ENCODE assay signal across 8 cellular contexts in genomic region chr4:94758700-94759399, GRCh38. TPM values are rescaled to one million over a fixed set of nuclear protein-coding genes. Genes with fewer than 3 reads are reported as not detected.
DNase-seq lines count a peak whose midpoint lies in the region; ATAC-seq, FAIRE-seq and TF ChIP-seq lines count a peak whose summit lies in the region.

No MANE protein-coding gene starts in this region.

- no peak overlapping the region; the same call in 1 of the 2 replicates for H2BK15ac ChIP-seq in H1 (ENCODE audit: low read length)

- H3K4me3 ChIP-seq in A673 (ENCODE audit: low read depth, low read length, poor library complexity, severe bottlenecking) (peak overlapping the region; percentile 58), Loucy (ENCODE audit: low read length, poor library complexity, severe bottlenecking) (no peak overlapping the region), H1 (ENCODE audit: extremely low read depth in 1 of 4, insufficient read depth in 2 of 4, low read depth in 3 of 4, low read length in 4 of 4) (peak overlapping the region; percentile 50 to 66 (median 59)), muscle layer of duodenum (ENCODE audit: low read depth in 1 of 2, low read length in 2 of 2) (peak overlapping the region; percentile 55 to 62)
- H3K4me3 ChIP-seq in effector memory CD4-positive, alpha-beta T cell (ENCODE audit: insufficient read depth, low read depth, low read length, poor library complexity, severe bottlenecking): no peak overlapping the region

- H3K9ac ChIP-seq in Loucy (ENCODE audit: low read depth, low read length, poor library complexity, severe bottlenecking): no peak overlapping the region
- H3K9ac ChIP-seq in H1 (replicated peaks in 1 of 4; ENCODE audit: extremely low read depth in 1 of 4, low read depth in 3 of 4, low read length in 3 of 4): peak overlapping the region in 3 of 4 experiments; percentile 15 to 38 (median 30); a peak in 4 of 7 replicates

- no peak overlapping the region for H3K56ac ChIP-seq in H1 (replicated peaks; ENCODE audit: insufficient read length, low read depth, low read length)

- H4K20me1 ChIP-seq in Loucy (ENCODE audit: insufficient read depth, low read length, poor library complexity, severe bottlenecking) (no peaks in the 10 kb centered on the region), H1 (replicated peaks in 1 of 2; ENCODE audit: control insufficient read depth in 1 of 2, insufficient read depth in 2 of 2, low read length in 2 of 2) (no peaks in the 10 kb centered on the region)

- no peak for TF ChIP-seq POLR2A in H1 (IDR thresholded peaks at IDR 0.05; ENCODE audit: control extremely low read depth in 1 of 2, low read depth in 2 of 2, low read length in 2 of 2)

- H3K27me3 ChIP-seq in A673 (replicated peaks; ENCODE audit: insufficient read depth, low read depth, low read length, poor library complexity): no peaks in the 10 kb centered on the region
- H3K27me3 ChIP-seq in Loucy (ENCODE audit: insufficient read depth, low read length, poor library complexity, severe bottlenecking): peaks cover 35% of the 10 kb centered on the region
- H3K27me3 ChIP-seq in H1 (replicated peaks in 1 of 4; ENCODE audit: control insufficient read depth in 3 of 4, extremely low read depth in 1 of 4, insufficient read depth in 3 of 4, low read length in 3 of 4): peaks cover 1 to 45% (median 22%) of the 10 kb centered on the region in 4 experiments
- H3K27me3 ChIP-seq in muscle layer of duodenum (ENCODE audit: low read depth, low read length): peaks cover 16% of the 10 kb centered on the region
- H3K27me3 ChIP-seq in effector memory CD4-positive, alpha-beta T cell (replicated peaks; ENCODE audit: control insufficient read depth, insufficient read depth, low read length, poor library complexity, severe bottlenecking): peaks cover 13% of the 10 kb centered on the region

- H2BK12ac ChIP-seq in H1 (ENCODE audit: low read depth, low read length): peak overlapping the region; percentile 52; the same call in 1 of the 2 replicates

- H2AFZ ChIP-seq in Loucy (ENCODE audit: low read length) (0 out of 2 replicates have a peak overlapping the region, but pooled peaks have one; percentile 2), H1 (ENCODE audit: low read length) (peak overlapping the region; percentile 83)

- WGBS in H1 (ENCODE audit: extremely low coverage in 1 of 2, insufficient coverage in 1 of 2, insufficient read length in 1 of 2, insufficient replicate concordance in 2 of 2, low coverage in 1 of 2, low lambda C conversion rate in 2 of 2, missing lambda C conversion rate in 1 of 2), 2 experiments: 5% methylated on average over 18 of the region's 19 CpGs; no CpG with 5 or more reads in 1 of the 2 experiments

- no peak overlapping the region for H4K8ac ChIP-seq in H1 (ENCODE audit: extremely low read depth, insufficient read depth, low read length)

- H3K79me1 ChIP-seq in H1 (ENCODE audit: low read depth, low read length): no peaks in the 10 kb centered on the region

- TF ChIP-seq RAD21 in H1 (IDR thresholded peaks at IDR 0.05 in 1 of 2, conservative IDR thresholded peaks at IDR 0.05 in 1 of 2; ENCODE audit: low read depth in 2 of 2, low read length in 2 of 2): no peak

- FAIRE-seq in H1 (lab: Jason Lieb, UNC): peak; percentile 69

- H3K9me2 ChIP-seq in Loucy (replicated peaks; ENCODE audit: low read depth, low read length): no peaks in the 10 kb centered on the region

- H2BK20ac ChIP-seq in H1 (ENCODE audit: low read length): no peak overlapping the region

- no peak overlapping the region for H4K91ac ChIP-seq in H1 (replicated peaks; ENCODE audit: insufficient read length, low read length)

- H2BK5ac ChIP-seq in H1 (ENCODE audit: low read depth, low read length): no peak overlapping the region

- POLR2A ChIA-PET in A673 (lab: Charles Lee; ENCODE audit: low non-redundant PET) (no interaction called here), H1 (lab: Charles Lee; ENCODE audit: partially characterized antibody) (no interaction called here)

- no peaks in the 10 kb centered on the region for H3K9me3 ChIP-seq in A673 (ENCODE audit: low read depth, low read length, poor library complexity, severe bottlenecking)
- no peaks in the 10 kb centered on the region for H3K9me3 ChIP-seq in Loucy (ENCODE audit: insufficient read depth, low read depth, low read length)
- H3K9me3 ChIP-seq in H1 (ENCODE audit: insufficient read depth in 2 of 2, low read depth in 1 of 2, low read length in 1 of 2): no peaks in the 10 kb centered on the region
- H3K9me3 ChIP-seq in muscle layer of duodenum (ENCODE audit: control insufficient read depth in 1 of 2, low read length in 2 of 2): no peaks in the 10 kb centered on the region
- H3K9me3 ChIP-seq in effector memory CD4-positive, alpha-beta T cell (ENCODE audit: control insufficient read depth, low read length): no peaks in the 10 kb centered on the region

- peaks cover 12% of the 10 kb centered on the region for H3K23me2 ChIP-seq in H1 (ENCODE audit: low read depth, low read length)

- H3K27ac ChIP-seq in A673 (ENCODE audit: low read depth, low read length, poor library complexity, severe bottlenecking): no peak overlapping the region
- no peak overlapping the region for H3K27ac ChIP-seq in H1 (ENCODE audit: low read depth, low read length)
- peak overlapping the region; percentile 36 for H3K27ac ChIP-seq in muscle layer of duodenum (ENCODE audit: low read length)
- H3K27ac ChIP-seq in effector memory CD4-positive, alpha-beta T cell (ENCODE audit: insufficient read depth, low read length, poor library complexity, severe bottlenecking): no peak overlapping the region

- DNase-seq in A673 (ENCODE audit: low spot score): no peak
- no peak for DNase-seq in H1 (ENCODE audit: low read depth in 1 of 2, low spot score in 2 of 2)
- DNase-seq in effector memory CD4-positive, alpha-beta T cell: no peak

- no peak overlapping the region for H3K23ac ChIP-seq in H1 (ENCODE audit: insufficient read length)

- H3K14ac ChIP-seq in H1 (ENCODE audit: insufficient read length): no peak overlapping the region

- no peak overlapping the region; the same call in 1 of the 2 replicates for H3K18ac ChIP-seq in H1 (ENCODE audit: extremely low read depth, low read length)

- no peak overlapping the region for H2AK5ac ChIP-seq in H1 (ENCODE audit: low read depth, low read length)

- ATAC-seq in HG03457 (IDR thresholded peaks at IDR 0.05; ENCODE audit: unreplicated experiment) (no peak), HG03469 (IDR thresholded peaks at IDR 0.05; ENCODE audit: unreplicated experiment) (no peak), GM19452 (IDR thresholded peaks at IDR 0.05; ENCODE audit: unreplicated experiment) (no peak)

- TF ChIP-seq CTCF in A673 (conservative IDR thresholded peaks at IDR 0.05; ENCODE audit: low read depth, low read length): no peak
- TF ChIP-seq CTCF in Loucy (conservative IDR thresholded peaks at IDR 0.05; ENCODE audit: low read length): no peak
- TF ChIP-seq CTCF in H1 (IDR thresholded peaks at IDR 0.05; ENCODE audit: control extremely low read depth in 1 of 3, insufficient read depth in 1 of 3, low read depth in 1 of 3, low read length in 3 of 3): no peak

- H3K4me2 ChIP-seq in Loucy (ENCODE audit: low read depth, low read length, poor library complexity, severe bottlenecking): no peak overlapping the region
- H3K4me2 ChIP-seq in H1 (ENCODE audit: insufficient read depth in 1 of 2, low read depth in 2 of 2, low read length in 2 of 2): peak overlapping the region; percentile 95 to 97

- BruUV-seq in A673 (replicated peaks; lab: Mats Ljungman, UMichigan): no TSS peak

- H3K4me1 ChIP-seq in A673 (ENCODE audit: insufficient read depth, low read length, poor library complexity, severe bottlenecking): no peaks in the 10 kb centered on the region
- H3K4me1 ChIP-seq in Loucy (ENCODE audit: insufficient read depth, low read length, poor library complexity, severe bottlenecking): no peaks in the 10 kb centered on the region
- no peaks in the 10 kb centered on the region for H3K4me1 ChIP-seq in H1 (replicated peaks in 1 of 4; ENCODE audit: control insufficient read depth in 3 of 4, insufficient read depth in 4 of 4, low read length in 3 of 4)
- peaks cover 0 to 12% of the 10 kb centered on the region in 2 donors for H3K4me1 ChIP-seq in muscle layer of duodenum (ENCODE audit: control insufficient read depth in 1 of 2, insufficient read depth in 2 of 2, low read length in 2 of 2)
- H3K4me1 ChIP-seq in effector memory CD4-positive, alpha-beta T cell (ENCODE audit: control insufficient read depth, insufficient read depth, low read length, poor library complexity, severe bottlenecking): peaks cover 2% of the 10 kb centered on the region

- no peaks in the 10 kb centered on the region for H3F3A ChIP-seq in Loucy (ENCODE audit: low read depth)

- H3K36me3 ChIP-seq in A673 (ENCODE audit: insufficient read depth, low read length, poor library complexity, severe bottlenecking) (no peaks in the 10 kb centered on the region), Loucy (ENCODE audit: insufficient read depth, low read length) (no peaks in the 10 kb centered on the region), H1 (ENCODE audit: control insufficient read depth in 2 of 4, insufficient read depth in 4 of 4, low read length in 3 of 4) (no peaks in the 10 kb centered on the region), muscle layer of duodenum (ENCODE audit: control insufficient read depth in 1 of 2, insufficient read depth in 2 of 2, low read length in 2 of 2) (no peaks in the 10 kb centered on the region)
- no peaks in the 10 kb centered on the region for H3K36me3 ChIP-seq in effector memory CD4-positive, alpha-beta T cell (ENCODE audit: control insufficient read depth, insufficient read depth, low read length)

- no peak overlapping the region for H3K4ac ChIP-seq in H1 (replicated peaks; ENCODE audit: insufficient read length, low read depth, low read length)

- intact Hi-C loops in A673 (cut with micrococcal nuclease; ENCODE audit: unreplicated experiment): loop anchor here (10.0 kb wide), 1 partner anchor 366 kb away; no protein-coding TSS in a partner anchor

- H2BK120ac ChIP-seq in H1 (replicated peaks; ENCODE audit: low read depth, low read length): no peak overlapping the region

- no peak for TF ChIP-seq EP300 in H1 (IDR thresholded peaks at IDR 0.05; ENCODE audit: borderline replicate concordance in 1 of 2, low read depth in 2 of 2, low read length in 2 of 2)

- CTCF ChIA-PET in A673 (lab: Charles Lee): no interaction called here
- CTCF ChIA-PET in H1 (lab: Charles Lee; ENCODE audit: partially characterized antibody): interaction anchor here (0.7 to 1.5 kb wide), 4 partner anchors 21 to 336 kb away, joined by 3 to 5 read pairs (median 3); no protein-coding TSS in a partner anchor

- no peak overlapping the region for H4K5ac ChIP-seq in H1 (ENCODE audit: insufficient read length, low read depth, low read length)

- H3K79me2 ChIP-seq in Loucy (ENCODE audit: insufficient read depth, low read length) (no peaks in the 10 kb centered on the region), H1 (ENCODE audit: control insufficient read depth in 1 of 2, insufficient read depth in 2 of 2, low read length in 2 of 2) (no peaks in the 10 kb centered on the region)

RNA-seq across cellular contexts. Expression of gene BMPR1B, which starts 1.1 kb away (rescaled TPM):
- 2.2 and 3.7 TPM in 2 replicates for total RNA-seq in A673 (2021)
- 0.61 and 1.1 TPM in 2 replicates for total RNA-seq in H1 (2021; fragmentation: NEBNext Ultra II Directional; extraction: Animal tissue kit (Norgen Biotek cat#: 25700))
- 0.13 and 0.14 TPM in 2 replicates for polyA plus RNA-seq in H1 (2011; rRNA removed)
- 0.35 TPM for polyA plus RNA-seq in H1 (2011; cell fraction: cytosol; rRNA removed)
- polyA plus RNA-seq in H1 (2011; cell fraction: nucleus; rRNA removed): 0.24 TPM
- 0.48 to 0.59 TPM (median 0.51 TPM) in 4 replicates for polyA plus RNA-seq in H1 (2012, experiment 1 of 2)
- polyA plus RNA-seq in H1 (2012, experiment 2 of 2): not detected
- polyA plus RNA-seq in H1 (2013, experiment 1 of 2): 0.45 TPM
- polyA plus RNA-seq in H1 (2013, experiment 2 of 2): 0.55 TPM
- 0.47 and 0.85 TPM in 2 replicates for polyA minus RNA-seq in H1 (2011; rRNA and poly(A)+ RNA removed)
- polyA minus RNA-seq in H1 (2011; cell fraction: cytosol; rRNA and poly(A)+ RNA removed): 0.37 TPM
- 1.4 TPM for polyA minus RNA-seq in H1 (2011; cell fraction: nucleus; rRNA and poly(A)+ RNA removed)

Comparison
In these comparisons a context has a peak if more than half of its experiments do, and no peak if none do; other contexts are left out.
1. H3K4me3 ChIP-seq: peak in A673 (single experiment), H1 (4 of 4) and muscle layer of duodenum (2 of 2); none in Loucy (single experiment) and effector memory CD4-positive, alpha-beta T cell (single experiment).